11 cellular contexts compared by ENCODE assay signal in the genomic region with DNA sequence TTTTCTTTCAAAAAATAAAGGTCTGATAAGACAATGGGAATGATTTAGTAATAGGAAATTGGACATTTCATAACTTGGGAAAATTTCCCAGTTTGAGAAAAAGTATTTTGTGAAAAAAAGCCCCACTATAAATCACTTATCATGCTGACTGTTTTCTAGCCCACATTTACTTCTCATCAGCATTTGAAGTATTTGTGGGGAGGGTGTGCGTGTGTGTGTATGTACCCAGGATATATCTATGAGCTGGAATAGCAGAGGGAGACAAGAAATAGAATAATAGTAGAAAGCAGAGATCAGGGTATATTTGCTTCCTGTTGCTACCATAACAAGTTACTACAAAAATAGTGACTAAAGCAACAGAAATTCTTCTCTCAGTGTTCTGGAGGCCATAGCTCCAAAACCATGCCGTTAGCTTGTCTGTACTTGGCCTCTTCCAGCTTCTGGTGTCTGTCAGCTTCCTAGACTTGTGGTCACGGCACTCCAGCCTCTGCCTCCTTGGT.
A peak's percentile ranks its signal among the peaks of the same experiment; 100 is the strongest.
DNase-seq lines count a peak whose midpoint lies in the region; ATAC-seq and TF ChIP-seq lines count a peak whose summit lies in the region.
"Had no signal": no experiment of that assay in that cellular context is flagged by ENCODE, and none has a peak within 500 bp of the region (broad histone marks: within the 10 kb centered on the region; RNA-seq: fewer than 3 reads in every experiment).

No MANE protein-coding gene starts in this region.

- H3K27me3 ChIP-seq in body of pancreas: no peaks in the 10 kb centered on the region
- no peaks in the 10 kb centered on the region for H3K27me3 ChIP-seq in smooth muscle cell (ENCODE audit: low read depth)
- H3K27me3 ChIP-seq in tibial nerve: no peaks in the 10 kb centered on the region

- H2AFZ ChIP-seq in smooth muscle cell (ENCODE audit: low read depth): no peak overlapping the region

- TF ChIP-seq EP300 in tibial nerve (IDR thresholded peaks at IDR 0.05): no peak

- H3K4me2 ChIP-seq in smooth muscle cell: peak overlapping the region; percentile 58

- peak overlapping the region; percentile 72 for H3K9ac ChIP-seq in smooth muscle cell (ENCODE audit: low read depth)

- no peaks in the 10 kb centered on the region for H3K9me3 ChIP-seq in body of pancreas
- no peaks in the 10 kb centered on the region for H3K9me3 ChIP-seq in smooth muscle cell (replicated peaks; ENCODE audit: low read depth)
- no peaks in the 10 kb centered on the region for H3K9me3 ChIP-seq in tibial nerve

- DNase-seq in HT1080 (ENCODE audit: low read depth) (peak; percentile 7), body of pancreas (no peak), iris pigment epithelial cell (ENCODE audit: low read depth) (peak; percentile 79), smooth muscle cell (lab: John Stamatoyannopoulos, UW; ENCODE audit: unreplicated experiment) (no peak), tibial nerve (ENCODE audit: low spot score in 2 of 2) (no peak), ACHN (no peak), SW480 (ENCODE audit: low spot score) (no peak), NCI-H1105 (lab: John Stamatoyannopoulos, UW) (no peak)
- DNase-seq: DMS53; naive thymus-derived CD4-positive, alpha-beta T cell; NCI-H187 had no signal

- TF ChIP-seq POLR2A in body of pancreas (IDR thresholded peaks at IDR 0.05): no peak
- no peak for TF ChIP-seq POLR2A in tibial nerve (IDR thresholded peaks at IDR 0.05)

- TF ChIP-seq CTCF in body of pancreas (IDR thresholded peaks at IDR 0.05) (no peak), smooth muscle cell (IDR thresholded peaks at IDR 0.05; ENCODE audit: borderline replicate concordance, insufficient read depth, poor library complexity, severe bottlenecking) (no peak), tibial nerve (IDR thresholded peaks at IDR 0.05) (no peak)

- in situ Hi-C loops in ACHN (cut with HindIII; ENCODE audit: low pct_ligation_motif_present, low pct_unique_long_range_greater_than_20kb, low sequenced_read_pairs): no loop called here

- no peak overlapping the region for H3K27ac ChIP-seq in body of pancreas
- peak overlapping the region; percentile 96 for H3K27ac ChIP-seq in smooth muscle cell (ENCODE audit: low read depth)
- peak overlapping the region in 1 of 4 donors; percentile 21 for H3K27ac ChIP-seq in tibial nerve

- peaks cover 22% of the 10 kb centered on the region for H3F3A ChIP-seq in smooth muscle cell (ENCODE audit: low read depth)

- no peak overlapping the region for H3K4me3 ChIP-seq in body of pancreas
- no peak overlapping the region for H3K4me3 ChIP-seq in smooth muscle cell
- no peak overlapping the region for H3K4me3 ChIP-seq in tibial nerve

- H4K20me1 ChIP-seq in smooth muscle cell (ENCODE audit: low read depth): no peaks in the 10 kb centered on the region

- H3K79me2 ChIP-seq in smooth muscle cell (ENCODE audit: low read depth): no peaks in the 10 kb centered on the region

- 83 to 87% methylated on average over 3 of the region's 3 CpGs for WGBS in body of pancreas, 2 donors
- WGBS in smooth muscle cell (ENCODE audit: low lambda C conversion rate): 16% methylated on average over 3 of the region's 3 CpGs
- 68 to 70% methylated on average over 3 of the region's 3 CpGs for WGBS in tibial nerve, 2 donors

- H3K36me3 ChIP-seq in body of pancreas (replicated peaks in 1 of 2; ENCODE audit: insufficient read depth in 1 of 2, low read depth in 2 of 2): no peaks in the 10 kb centered on the region
- H3K36me3 ChIP-seq in smooth muscle cell (ENCODE audit: low read depth): no peaks in the 10 kb centered on the region
- peaks cover 0 to 23% (median 0%) of the 10 kb centered on the region in 3 donors for H3K36me3 ChIP-seq in tibial nerve

- H3K4me1 ChIP-seq in body of pancreas (peaks cover 5% of the 10 kb centered on the region), smooth muscle cell (ENCODE audit: low read depth) (no peaks in the 10 kb centered on the region), tibial nerve (peaks cover 0 to 9% (median 3%) of the 10 kb centered on the region in 4 donors)

- intact Hi-C loops in body of pancreas (cut with DNase I): no loop called here

- ATAC-seq in body of pancreas: peak; percentile 42
- ATAC-seq: naive thymus-derived CD4-positive, alpha-beta T cell had no signal

Comparison
In these comparisons a context has a peak if more than half of its experiments do, and no peak if none do; other contexts are left out.
1. DNase-seq: peak in HT1080 (single experiment) and iris pigment epithelial cell (single experiment); none in body of pancreas (0 of 4), smooth muscle cell (single experiment), tibial nerve (0 of 2), ACHN (single experiment), SW480 (single experiment) and NCI-H1105 (single experiment).